ENCODE assay signal across 14 cellular contexts in the genomic region with DNA sequence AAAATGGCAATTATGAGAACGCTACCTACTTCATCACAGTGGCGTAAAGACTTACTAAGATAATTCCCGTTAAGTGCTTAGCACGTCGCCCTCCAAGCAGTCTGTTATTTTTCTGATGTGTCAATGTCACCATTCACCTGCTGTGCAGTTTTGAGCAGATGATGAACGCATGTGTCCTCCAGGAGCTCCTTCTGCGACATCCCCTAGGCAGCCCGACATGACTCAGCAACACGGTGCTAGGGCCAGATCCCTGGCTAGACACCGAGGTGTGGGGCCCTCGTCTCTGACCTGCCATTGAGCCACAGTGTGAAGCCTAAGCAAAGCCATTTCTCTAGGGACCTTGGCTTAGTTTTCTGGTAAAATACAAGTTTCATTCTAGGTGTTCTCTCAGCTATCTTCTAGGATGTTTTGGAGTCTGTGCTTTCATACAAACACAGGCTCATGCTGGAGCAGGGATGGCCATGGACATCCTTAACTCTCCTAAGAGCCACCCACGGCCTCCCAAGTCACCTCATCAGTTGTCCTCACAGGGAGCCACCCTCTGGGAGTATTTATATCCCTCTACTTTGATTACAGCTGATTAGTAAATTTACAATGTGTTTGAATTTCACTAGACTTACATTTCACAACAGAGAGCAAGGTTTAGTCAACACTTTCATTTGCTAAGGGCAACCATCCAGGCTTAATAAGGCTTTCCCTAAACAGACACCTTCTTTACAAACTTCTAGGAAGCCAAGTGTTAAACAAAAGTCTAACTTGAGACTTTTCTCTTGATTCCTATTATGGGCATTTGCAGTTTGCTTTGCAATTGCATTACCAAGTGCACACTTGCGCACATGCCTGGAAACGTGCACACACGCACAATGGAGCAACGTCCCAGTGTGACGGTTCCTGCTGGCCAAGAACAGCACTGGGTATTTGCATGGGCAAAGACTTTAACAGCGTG.
DNase-seq lines count a peak whose midpoint lies in the region; ATAC-seq and TF ChIP-seq lines count a peak whose summit lies in the region.
"Had no signal": no experiment of that assay in that cellular context is flagged by ENCODE, and none has a peak within 500 bp of the region (broad histone marks: within the 10 kb centered on the region; RNA-seq: fewer than 3 reads in every experiment).

No MANE protein-coding gene starts in this region.

- no peak for TF ChIP-seq CTCF in right atrium auricular region (IDR thresholded peaks at IDR 0.05)
- no peak for TF ChIP-seq CTCF in ascending aorta (IDR thresholded peaks at IDR 0.05)

- ATAC-seq in Right ventricle myocardium superior (ENCODE audit: poor library complexity) (no peak), left lobe of liver (peak; percentile 76), aorta (ENCODE audit: low FRiP score) (peak; percentile 55), HG02852 (IDR thresholded peaks at IDR 0.05; ENCODE audit: unreplicated experiment) (no peak)

- intact Hi-C loops in Right ventricle myocardium superior (cut with DNase I) (no loop called here), ascending aorta (cut with DNase I) (loop anchor here (2.0 to 5.0 kb wide), 3 partner anchors 56 to 377 kb away; a partner anchor contains a TSS), aorta (cut with DNase I) (loop anchor here in 1 of 2 donors (10.0 kb wide), 1 partner anchor 130 kb away; no protein-coding TSS in a partner anchor)

- H3K36me3 Mint-ChIP-seq in activated naive CD8-positive, alpha-beta T cell treated with anti-CD3 and anti-CD28 coated beads for 36 hours = peaks cover 23% of the 10 kb centered on the region

- H3K9me3 ChIP-seq in right atrium auricular region (no peaks in the 10 kb centered on the region), ascending aorta (no peaks in the 10 kb centered on the region), aorta (ENCODE audit: control insufficient read depth, low read length) (no peaks in the 10 kb centered on the region)
- H3K9me3 ChIP-seq: testis had no signal

- H3K27me3 Mint-ChIP-seq in activated naive CD8-positive, alpha-beta T cell treated with anti-CD3 and anti-CD28 coated beads for 36 hours = peaks cover 51% of the 10 kb centered on the region

- no peaks in the 10 kb centered on the region for H3K27me3 ChIP-seq in right atrium auricular region
- H3K27me3 ChIP-seq in ascending aorta = no peaks in the 10 kb centered on the region
- H3K27me3 ChIP-seq in aorta (ENCODE audit: control insufficient read depth in 1 of 2, insufficient read depth in 2 of 2, low read length in 1 of 2) = no peaks in the 10 kb centered on the region
- H3K27me3 ChIP-seq: testis had no signal

- H3K4me1 ChIP-seq in right atrium auricular region = peaks cover 0 to 12% of the 10 kb centered on the region in 2 donors
- H3K4me1 ChIP-seq in ascending aorta = peaks cover 0 to 24% of the 10 kb centered on the region in 2 donors
- H3K4me1 ChIP-seq in aorta (ENCODE audit: control insufficient read depth in 1 of 2, insufficient read depth in 2 of 2, low read length in 2 of 2) = peaks cover 0 to 1% of the 10 kb centered on the region in 2 donors
- H3K4me1 ChIP-seq: testis had no signal

- H3K4me1 Mint-ChIP-seq in activated naive CD8-positive, alpha-beta T cell treated with anti-CD3 and anti-CD28 coated beads for 36 hours = peaks cover 55% of the 10 kb centered on the region

- H3K4me3 ChIP-seq in right atrium auricular region (no peak overlapping the region), ascending aorta (no peak overlapping the region), aorta (ENCODE audit: low read length in 2 of 2) (no peak overlapping the region)
- H3K4me3 ChIP-seq: testis had no signal

- 50 to 51% methylated on average over 18 of the region's 18 CpGs for WGBS in aorta, 2 donors

- no peaks in the 10 kb centered on the region for H3K36me3 ChIP-seq in right atrium auricular region
- H3K36me3 ChIP-seq in ascending aorta = no peaks in the 10 kb centered on the region
- no peaks in the 10 kb centered on the region for H3K36me3 ChIP-seq in aorta (ENCODE audit: control insufficient read depth in 1 of 2, insufficient read depth in 2 of 2, low read length in 1 of 2)

- no peak overlapping the region for H3K4me3 Mint-ChIP-seq in activated naive CD8-positive, alpha-beta T cell treated with anti-CD3 and anti-CD28 coated beads for 36 hours

- peaks cover 23% of the 10 kb centered on the region for H3K9me3 Mint-ChIP-seq in activated naive CD8-positive, alpha-beta T cell treated with anti-CD3 and anti-CD28 coated beads for 36 hours

- DNase-seq in right atrium auricular region (ENCODE audit: low spot score) = peak; percentile 32
- DNase-seq in Right ventricle myocardium superior = no peak
- DNase-seq in ascending aorta (ENCODE audit: low spot score in 2 of 2) = peak in 1 of 2 donors; percentile 81
- DNase-seq in left lobe of liver (ENCODE audit: low spot score) = peak; percentile 87
- peak; percentile 81 to 85 for DNase-seq in aorta
- no peak for DNase-seq in activated naive CD8-positive, alpha-beta T cell treated with anti-CD3 and anti-CD28 coated beads for 36 hours
- DNase-seq in NCI-H2029 (lab: John Stamatoyannopoulos, UW) = no peak
- DNase-seq: activated gamma-delta T cell treated with Interleukin-2 at 50 U/mL for 16 hours, AML-193, NCI-H1048, SW 1271, testis had no signal

- H3K27ac Mint-ChIP-seq in activated naive CD8-positive, alpha-beta T cell treated with anti-CD3 and anti-CD28 coated beads for 36 hours = no peak overlapping the region

- no peak overlapping the region for H3K27ac ChIP-seq in right atrium auricular region
- peak overlapping the region; percentile 69 to 82 for H3K27ac ChIP-seq in ascending aorta
- peak overlapping the region; percentile 12 to 73 for H3K27ac ChIP-seq in aorta (ENCODE audit: low read depth in 1 of 2, low read length in 2 of 2)
- H3K27ac ChIP-seq: testis, VCaP had no signal

Comparison
In these comparisons a context has a peak if more than half of its experiments do, and no peak if none do; other contexts are left out.
1. DNase-seq: peak in right atrium auricular region (single experiment), left lobe of liver (single experiment) and aorta (2 of 2); none in Right ventricle myocardium superior (single experiment), activated naive CD8-positive, alpha-beta T cell treated with anti-CD3 and anti-CD28 coated beads for 36 hours (single experiment) and NCI-H2029 (single experiment).
2. H3K27ac ChIP-seq: peak in ascending aorta (2 of 2) and aorta (2 of 2); none in right atrium auricular region (0 of 2).
3. ATAC-seq: peak in left lobe of liver (single experiment) and aorta (single experiment); none in Right ventricle myocardium superior (single experiment) and HG02852 (single experiment).